Comparison of ENCODE assay signal across 8 cellular contexts in genomic region chr1:62131093-62131725, GRCh38.
DNase-seq lines count a peak whose midpoint lies in the region; ATAC-seq, FAIRE-seq and TF ChIP-seq lines count a peak whose summit lies in the region.

No MANE protein-coding gene starts in this region.

- H3K9me3 Mint-ChIP-seq in astrocyte (ENCODE audit: unreplicated experiment), result no peaks in the 10 kb centered on the region

- no peak overlapping the region for H3K27ac Mint-ChIP-seq in astrocyte (ENCODE audit: unreplicated experiment)

- H3K27ac ChIP-seq in HL-60 (replicated peaks) (no peak overlapping the region), astrocyte (ENCODE audit: low read depth, low read length) (no peak overlapping the region)

- H3K27me3 ChIP-seq in HL-60 (ENCODE audit: insufficient read depth, poor library complexity, severe bottlenecking) (no peaks in the 10 kb centered on the region), astrocyte (ENCODE audit: insufficient read depth, low read length) (no peaks in the 10 kb centered on the region)

- peak; percentile 39 for FAIRE-seq in astrocyte (lab: Jason Lieb, UNC)

- no peaks in the 10 kb centered on the region for H3K36me3 Mint-ChIP-seq in astrocyte (ENCODE audit: low read depth, unreplicated experiment)

- ATAC-seq in GM21381 (IDR thresholded peaks at IDR 0.05; ENCODE audit: unreplicated experiment) (peak; percentile 93), HG03378 (IDR thresholded peaks at IDR 0.05; ENCODE audit: unreplicated experiment) (no peak)

- no peak overlapping the region for H2AFZ ChIP-seq in astrocyte (ENCODE audit: low read depth, low read length)

- no peaks in the 10 kb centered on the region for H3K9me3 ChIP-seq in astrocyte (ENCODE audit: insufficient read depth, low read depth, low read length)

- H3K36me3 ChIP-seq in astrocyte (ENCODE audit: insufficient read depth, low read length), result no peaks in the 10 kb centered on the region

- H3K4me3 ChIP-seq in HL-60 (replicated peaks; ENCODE audit: insufficient read depth, low read length) (no peak overlapping the region), astrocyte (ENCODE audit: insufficient read depth, low read depth, low read length) (no peak overlapping the region)

- DNase-seq in EL, result peak; percentile 58
- DNase-seq in HL-60 (ENCODE audit: low read depth in 1 of 2, low spot score in 1 of 2), result peak; percentile 12 to 37
- peak; percentile 4 for DNase-seq in NOMO-1 treated with dmso at 0.1 percent for 144 hours (lab: John Stamatoyannopoulos, UW; ENCODE audit: unreplicated experiment)
- DNase-seq in astrocyte (ENCODE audit: low read depth), result peak; percentile 36
- peak; percentile 60 for DNase-seq in iPS DF 19.7 (ENCODE audit: low read depth, low spot score)
- DNase-seq in stimulated activated CD4-positive, alpha-beta T cell treated with anti-CD3 and anti-CD28 coated beads, Interleukin-2, amount 100 ng/mL, for 48 hours, result peak; percentile 18 to 24

- no peaks in the 10 kb centered on the region for H3K4me1 Mint-ChIP-seq in astrocyte (ENCODE audit: low read depth, unreplicated experiment)

- H3K79me2 ChIP-seq in astrocyte (ENCODE audit: insufficient read depth, low read length), result no peaks in the 10 kb centered on the region

- no peaks in the 10 kb centered on the region for H4K20me1 ChIP-seq in astrocyte (ENCODE audit: insufficient read depth, low read length)

- H3K4me1 ChIP-seq in astrocyte (ENCODE audit: insufficient read depth, low read length), result no peaks in the 10 kb centered on the region

- H3K4me3 Mint-ChIP-seq in astrocyte (ENCODE audit: unreplicated experiment), result no peak overlapping the region

- no peak overlapping the region for H3K4me2 ChIP-seq in astrocyte (ENCODE audit: low read length)

- H3K27me3 Mint-ChIP-seq in astrocyte (ENCODE audit: low read depth, unreplicated experiment), result no peaks in the 10 kb centered on the region

- TF ChIP-seq CTCF in HL-60 (IDR thresholded peaks at IDR 0.05; ENCODE audit: insufficient read depth, low read length), result peak; percentile 98
- TF ChIP-seq CTCF in astrocyte (IDR thresholded peaks at IDR 0.05; ENCODE audit: insufficient read depth, low read depth, low read length), result peak; percentile 95

- no peak overlapping the region for H3K9ac ChIP-seq in astrocyte (ENCODE audit: low read length)

Comparison
In these comparisons a context has a peak if more than half of its experiments do, and no peak if none do; other contexts are left out.
1. DNase-seq: peak in every context shown above with its lines; median percentile 60 in iPS DF 19.7; 58 in EL; 36 in astrocyte; 24 in HL-60; 21 in stimulated activated CD4-positive, alpha-beta T cell treated with anti-CD3 and anti-CD28 coated beads, Interleukin-2, amount 100 ng/mL, for 48 hours; 4 in NOMO-1 treated with dmso at 0.1 percent for 144 hours.